17 cellular contexts compared by ENCODE assay signal in the genomic region with DNA sequence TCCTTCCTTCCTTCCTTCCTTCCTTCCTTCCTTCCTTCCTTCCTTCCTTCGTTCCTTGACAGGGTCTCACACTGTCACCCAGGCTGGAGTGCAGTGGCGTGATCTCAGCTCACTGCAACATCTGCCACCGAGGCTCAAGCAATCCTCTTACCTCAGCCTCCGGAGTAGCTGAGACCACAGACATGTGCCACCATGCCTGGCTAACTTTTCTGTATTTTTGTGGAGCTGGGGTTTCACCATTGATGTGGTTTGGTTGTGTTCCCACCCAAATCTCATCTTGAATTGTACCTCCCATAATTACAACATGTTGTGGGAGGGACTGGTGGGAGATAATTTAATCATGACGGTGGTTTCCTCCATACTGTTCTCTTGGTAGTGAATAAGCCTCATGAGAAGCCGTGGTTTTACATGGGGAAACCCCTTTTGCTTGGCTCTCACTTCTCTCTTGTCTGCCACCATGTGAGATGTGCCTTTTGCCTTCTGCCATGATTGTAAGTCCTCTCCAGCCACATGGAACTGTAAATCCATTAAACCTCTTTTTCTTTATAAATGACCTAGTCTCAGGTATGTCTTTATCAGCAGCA.
DNase-seq lines count a peak whose midpoint lies in the region; ATAC-seq and TF ChIP-seq lines count a peak whose summit lies in the region.
"Had no signal": no experiment of that assay in that cellular context is flagged by ENCODE, and none has a peak within 500 bp of the region (broad histone marks: within the 10 kb centered on the region; RNA-seq: fewer than 3 reads in every experiment).

No MANE protein-coding gene starts in this region.

- peaks cover 38% of the 10 kb centered on the region for H3K27me3 Mint-ChIP-seq in activated CD4-positive, alpha-beta T cell treated with anti-CD3 and anti-CD28 coated beads for 36 hours

- DNase-seq in activated CD4-positive, alpha-beta T cell treated with anti-CD3 and anti-CD28 coated beads for 36 hours, result peak; percentile 20
- DNase-seq in activated CD4-positive, alpha-beta T cell treated with anti-CD3 and anti-CD28 coated beads, Interleukin-2, amount 50 U/mL, for 4 hours, result no peak
- DNase-seq in Daoy (ENCODE audit: low read depth) (peak; percentile 3), WERI-Rb-1 (peak; percentile 6), fibroblast of pulmonary artery (ENCODE audit: low read depth) (peak; percentile 1), NCI-H748 (lab: John Stamatoyannopoulos, UW; ENCODE audit: unreplicated experiment) (no peak), NCI-H69 (lab: John Stamatoyannopoulos, UW) (no peak), ecto neural progenitor cell (ENCODE audit: low spot score) (no peak)
- DNase-seq: 8988T; C1 segment of cervical spinal cord; Calu3; CD4-positive, alpha-beta T cell; DMS 273 treated with DMSO at 0.1 percent for 48 hours; EL; HCEC 1CT; HFFc6 had no signal

- no peak overlapping the region for H3K27ac Mint-ChIP-seq in activated CD4-positive, alpha-beta T cell treated with anti-CD3 and anti-CD28 coated beads for 36 hours
- H3K27ac Mint-ChIP-seq: B cell; CD4-positive, alpha-beta T cell; HFFc6 had no signal

- ATAC-seq in activated CD4-positive, alpha-beta T cell treated with anti-CD3 and anti-CD28 coated beads for 36 hours, result peak; percentile 57

- peaks cover 15% of the 10 kb centered on the region for H3K9me3 Mint-ChIP-seq in activated CD4-positive, alpha-beta T cell treated with anti-CD3 and anti-CD28 coated beads for 36 hours (ENCODE audit: low read depth)
- H3K9me3 Mint-ChIP-seq: CD4-positive, alpha-beta T cell; HFFc6 had no signal

- H3K4me3 ChIP-seq in WERI-Rb-1 (ENCODE audit: low read depth, low read length) (no peak overlapping the region), fibroblast of pulmonary artery (replicated peaks; ENCODE audit: low read depth, low read length) (no peak overlapping the region)

- H3K27ac ChIP-seq in WERI-Rb-1, result no peak overlapping the region

- POLR2A ChIA-PET in activated CD4-positive, alpha-beta T cell treated with anti-CD3 and anti-CD28 coated beads for 36 hours (lab: Charles Lee), result no interaction called here

- no peak overlapping the region for H3K4me3 Mint-ChIP-seq in activated CD4-positive, alpha-beta T cell treated with anti-CD3 and anti-CD28 coated beads for 36 hours
- H3K4me3 Mint-ChIP-seq: B cell; CD4-positive, alpha-beta T cell; HFFc6 had no signal

- CTCF ChIA-PET in activated CD4-positive, alpha-beta T cell treated with anti-CD3 and anti-CD28 coated beads for 36 hours (lab: Charles Lee), result no interaction called here

- intact Hi-C loops in activated CD4-positive, alpha-beta T cell treated with anti-CD3 and anti-CD28 coated beads for 36 hours (cut with DNase I, micrococcal nuclease), result loop anchor here in 1 of 2 experiments (10.0 kb wide), 1 partner anchor 364 kb away; a partner anchor contains a TSS

- H3K27me3 ChIP-seq in WERI-Rb-1 (ENCODE audit: insufficient read depth, low read depth, severe bottlenecking), result no peaks in the 10 kb centered on the region

- H3K36me3 Mint-ChIP-seq in activated CD4-positive, alpha-beta T cell treated with anti-CD3 and anti-CD28 coated beads for 36 hours (ENCODE audit: low read depth), result no peaks in the 10 kb centered on the region

- no peaks in the 10 kb centered on the region for H3K36me3 ChIP-seq in WERI-Rb-1

- TF ChIP-seq CTCF in WERI-Rb-1 (IDR thresholded peaks at IDR 0.05; ENCODE audit: low read depth, low read length) (no peak), fibroblast of pulmonary artery (IDR thresholded peaks at IDR 0.05; ENCODE audit: low read length, missing control alignments) (no peak)

- no peaks in the 10 kb centered on the region for H3K4me1 Mint-ChIP-seq in activated CD4-positive, alpha-beta T cell treated with anti-CD3 and anti-CD28 coated beads for 36 hours
- H3K4me1 Mint-ChIP-seq: B cell had no signal

- no peaks in the 10 kb centered on the region for H3K9me3 ChIP-seq in WERI-Rb-1 (ENCODE audit: severe bottlenecking)

Comparison
In these comparisons a context has a peak if more than half of its experiments do, and no peak if none do; other contexts are left out.
1. DNase-seq: peak in activated CD4-positive, alpha-beta T cell treated with anti-CD3 and anti-CD28 coated beads for 36 hours (single experiment), Daoy (single experiment), WERI-Rb-1 (single experiment) and fibroblast of pulmonary artery (single experiment); none in activated CD4-positive, alpha-beta T cell treated with anti-CD3 and anti-CD28 coated beads, Interleukin-2, amount 50 U/mL, for 4 hours (0 of 2), NCI-H748 (single experiment), NCI-H69 (single experiment) and ecto neural progenitor cell (single experiment).